In the genomic region with DNA sequence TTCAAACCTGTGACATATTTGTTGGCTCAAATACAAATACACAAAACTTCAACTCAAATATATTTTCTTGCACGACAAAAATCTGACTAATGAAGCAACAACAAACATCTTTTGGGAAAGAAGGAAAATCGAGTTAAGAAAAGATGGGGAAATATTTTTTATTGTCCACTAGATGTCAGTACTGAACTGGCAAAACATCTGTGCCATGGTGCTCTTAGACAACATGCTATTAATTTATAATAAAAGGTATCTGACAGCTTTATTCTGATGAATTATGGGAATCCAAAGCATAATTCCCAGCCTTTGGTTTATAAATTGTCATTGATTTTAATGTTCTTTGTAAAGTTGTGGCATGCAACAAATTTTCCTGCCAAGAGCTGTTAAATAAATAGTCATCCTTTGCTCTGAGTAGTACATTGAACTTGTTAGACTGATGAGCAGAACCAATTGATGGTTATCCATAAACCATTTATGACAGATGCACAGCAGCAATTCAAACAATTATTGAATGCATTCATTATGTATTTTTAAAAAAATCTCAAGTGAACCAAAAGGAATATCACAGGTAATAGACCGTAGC, we compare ENCODE assay signal across 10 cellular contexts.
DNase-seq lines count a peak whose midpoint lies in the region; ATAC-seq and TF ChIP-seq lines count a peak whose summit lies in the region.
"Had no signal": no experiment of that assay in that cellular context is flagged by ENCODE, and none has a peak within 500 bp of the region (broad histone marks: within the 10 kb centered on the region; RNA-seq: fewer than 3 reads in every experiment).

No MANE protein-coding gene starts in this region.

- no peaks in the 10 kb centered on the region for H3K9me2 ChIP-seq in DOHH2 (replicated peaks; ENCODE audit: control insufficient read depth, low read length)
- no peaks in the 10 kb centered on the region for H3K9me2 ChIP-seq in SK-N-SH

- POLR2A ChIA-PET in SK-N-SH (lab: Yijun Ruan, JAX): no interaction called here

- H3K4me3 Mint-ChIP-seq in type B pancreatic cell: no peak overlapping the region

- TF ChIP-seq EP300 in SK-N-SH (IDR thresholded peaks at IDR 0.05; ENCODE audit: borderline replicate concordance in 1 of 2, low read depth in 1 of 2, low read length in 1 of 2): no peak

- H3K4me3 ChIP-seq in DOHH2 (ENCODE audit: low read length): no peak overlapping the region
- H3K4me3 ChIP-seq in SK-N-SH (ENCODE audit: low read depth in 2 of 2, low read length in 1 of 2): no peak overlapping the region
- H3K4me3 ChIP-seq: SJSA1, skin epidermis had no signal

- no peaks in the 10 kb centered on the region for H3K9me3 Mint-ChIP-seq in type B pancreatic cell

- H3F3A ChIP-seq in DOHH2 (ENCODE audit: control insufficient read depth, insufficient read depth) (no peaks in the 10 kb centered on the region), SK-N-SH (replicated peaks; ENCODE audit: insufficient read depth) (no peaks in the 10 kb centered on the region)

- H3K9ac ChIP-seq in SK-N-SH: no peak overlapping the region

- no peaks in the 10 kb centered on the region for H3K4me1 Mint-ChIP-seq in type B pancreatic cell (ENCODE audit: unreplicated experiment)

- DNase-seq in Kasumi-1 (lab: John Stamatoyannopoulos, UW): peak; percentile 46 to 63
- peak; percentile 37 for DNase-seq in SK-N-SH
- DNase-seq in germinal center (ENCODE audit: low spot score): peak; percentile 5
- no peak for DNase-seq in type B pancreatic cell (ENCODE audit: extremely low spot score, unreplicated experiment)
- no peak for DNase-seq in GOT3 (lab: John Stamatoyannopoulos, UW)

- no peaks in the 10 kb centered on the region for H3K79me2 ChIP-seq in DOHH2 (ENCODE audit: control insufficient read depth, low read length)
- H3K79me2 ChIP-seq in SK-N-SH (ENCODE audit: insufficient read depth): no peaks in the 10 kb centered on the region

- H2AFZ ChIP-seq in SK-N-SH (ENCODE audit: low read depth): no peak overlapping the region

- no peaks in the 10 kb centered on the region for H3K36me3 Mint-ChIP-seq in type B pancreatic cell

- H3K9me3 ChIP-seq in DOHH2 (ENCODE audit: control insufficient read depth, insufficient read depth, low read length) (no peaks in the 10 kb centered on the region), SK-N-SH (no peaks in the 10 kb centered on the region)
- H3K9me3 ChIP-seq: SJSA1 had no signal

- H3K4me1 ChIP-seq in DOHH2 (ENCODE audit: control insufficient read depth, low read length) (no peaks in the 10 kb centered on the region), SK-N-SH (ENCODE audit: control insufficient read depth in 1 of 2, insufficient read depth in 2 of 2, low read depth in 1 of 2, low read length in 1 of 2) (no peaks in the 10 kb centered on the region; a peak in 1 of 4 replicates)
- H3K4me1 ChIP-seq: SJSA1 had no signal

- H3K27me3 ChIP-seq in DOHH2 (ENCODE audit: control insufficient read depth, low read length) (no peaks in the 10 kb centered on the region), SK-N-SH (ENCODE audit: insufficient read depth) (no peaks in the 10 kb centered on the region; the same call in 1 of the 2 replicates)
- H3K27me3 ChIP-seq: SJSA1 had no signal

- WGBS in SK-N-SH (ENCODE audit: low lambda C conversion rate): 27% methylated on average over 3 of the region's 3 CpGs

- H3K27ac Mint-ChIP-seq in type B pancreatic cell: no peak overlapping the region

- peak; percentile 57 for TF ChIP-seq CTCF in DOHH2 (IDR thresholded peaks at IDR 0.05; ENCODE audit: low read depth, low read length, poor library complexity, severe bottlenecking)
- TF ChIP-seq CTCF in SK-N-SH (IDR thresholded peaks at IDR 0.05): peak; percentile 74
- peak; percentile 93 for TF ChIP-seq CTCF in type B pancreatic cell (conservative IDR thresholded peaks at IDR 0.05)

- peak; percentile 90 for TF ChIP-seq RAD21 in SK-N-SH (IDR thresholded peaks at IDR 0.05; ENCODE audit: low read length)

- no peak for ATAC-seq in HG03565 (IDR thresholded peaks at IDR 0.05; ENCODE audit: unreplicated experiment)
- ATAC-seq in GM18520 (IDR thresholded peaks at IDR 0.05; ENCODE audit: unreplicated experiment): no peak

- peaks cover 36% of the 10 kb centered on the region for H3K27me3 Mint-ChIP-seq in type B pancreatic cell

- CTCF ChIA-PET in SK-N-SH (lab: Yijun Ruan, JAX): interaction anchor here (0.6 to 2.8 kb wide), 43 partner anchors 9 to 1922 kb away, joined by 3 to 14 read pairs (median 3); no protein-coding TSS in a partner anchor

- H3K36me3 ChIP-seq in DOHH2 (ENCODE audit: control insufficient read depth, low read length) (no peaks in the 10 kb centered on the region), SK-N-SH (replicated peaks in 1 of 2; ENCODE audit: control insufficient read depth in 1 of 2, insufficient read depth in 2 of 2, low read length in 1 of 2) (no peaks in the 10 kb centered on the region)
- H3K36me3 ChIP-seq: SJSA1 had no signal

- H3K4me2 ChIP-seq in DOHH2 (ENCODE audit: low read length): no peak overlapping the region
- H3K4me2 ChIP-seq in SK-N-SH: no peak overlapping the region

- H3K27ac ChIP-seq in DOHH2 (ENCODE audit: low read depth, low read length): no peak overlapping the region
- no peak overlapping the region for H3K27ac ChIP-seq in SK-N-SH (ENCODE audit: low read depth in 2 of 2, low read length in 1 of 2)
- H3K27ac ChIP-seq: SJSA1, skin epidermis had no signal

- no peaks in the 10 kb centered on the region for H4K20me1 ChIP-seq in DOHH2 (ENCODE audit: control insufficient read depth, insufficient read depth, low read depth, low read length)
- H4K20me1 ChIP-seq in SK-N-SH (ENCODE audit: insufficient read depth): no peaks in the 10 kb centered on the region

TF ChIP-seq in SK-N-SH, 30 proteins besides CTCF, POLR2A, EP300 and RAD21:
- TF ChIP-seq ZBTB33 (IDR thresholded peaks at IDR 0.05; ENCODE audit: borderline replicate concordance, low read depth): no peak
- peak; percentile 56 for TF ChIP-seq SMC3 (IDR thresholded peaks at IDR 0.05; ENCODE audit: low read depth, low read length)
- no peak for TF ChIP-seq EZH2phosphoT487 (IDR thresholded peaks at IDR 0.05; ENCODE audit: borderline replicate concordance, low read depth)
- no peak for TF ChIP-seq SIN3A (IDR thresholded peaks at IDR 0.05; ENCODE audit: borderline replicate concordance, low read depth, low read length)

Comparison
In these comparisons a context has a peak if more than half of its experiments do, and no peak if none do; other contexts are left out.
1. DNase-seq: peak in Kasumi-1 (2 of 2), SK-N-SH (single experiment) and germinal center (single experiment); none in type B pancreatic cell (single experiment) and GOT3 (single experiment).
2. Peak in every context shown above with its lines, with median percentiles within 50 percentile points of each other: CTCF ChIP-seq.